Comparison of ENCODE assay signal across 2 cellular contexts in genomic region chr16:4487955-4488481, GRCh38.
TF ChIP-seq lines count a peak whose summit lies in the region.

No MANE protein-coding gene starts in this region.

TF ChIP-seq in liver, 16 proteins besides CTCF, POLR2A, EP300 and RAD21:
- TF ChIP-seq GABPA (IDR thresholded peaks at IDR 0.05 in 1 of 2, conservative IDR thresholded peaks at IDR 0.05 in 1 of 2) (peak in 1 of 2 donors; percentile 61), HNF4A (conservative IDR thresholded peaks at IDR 0.05) (peak; percentile 59 to 73), JUND (IDR thresholded peaks at IDR 0.05) (peak in 1 of 2 donors; percentile 72), TAF1 (conservative IDR thresholded peaks at IDR 0.05) (no peak), REST (IDR thresholded peaks at IDR 0.05) (peak; percentile 71), SP1 (IDR thresholded peaks at IDR 0.05) (peak; percentile 80), YY1 (IDR thresholded peaks at IDR 0.05) (peak; percentile 89), ATF3 (IDR thresholded peaks at IDR 0.05) (peak; percentile 54), FOXA1 (IDR thresholded peaks at IDR 0.05) (peak; percentile 32), NR2F2 (IDR thresholded peaks at IDR 0.05) (no peak), FOXA2 (IDR thresholded peaks at IDR 0.05) (peak; percentile 12), ZBTB33 (IDR thresholded peaks at IDR 0.05) (peak; percentile 84), RXRA (IDR thresholded peaks at IDR 0.05) (peak; percentile 72 to 80), EGR1 (IDR thresholded peaks at IDR 0.05; ENCODE audit: low read depth in 2 of 2) (peak in 1 of 2 donors; percentile 42), MAX (IDR thresholded peaks at IDR 0.05) (no peak), HNF4G (IDR thresholded peaks at IDR 0.05) (no peak)

TF ChIP-seq in HepG2, 621 proteins besides CTCF, POLR2A, EP300 and RAD21:
- no peak for TF ChIP-seq HNF4A (CRISPR knock-in tag; IDR thresholded peaks at IDR 0.05)
- TF ChIP-seq ZNF709 (CRISPR knock-in tag; IDR thresholded peaks at IDR 0.05), result no peak
- no peak for TF ChIP-seq SP140L (CRISPR knock-in tag; IDR thresholded peaks at IDR 0.05; ENCODE audit: borderline replicate concordance)
- no peak for TF ChIP-seq ZNF780A (CRISPR knock-in tag; IDR thresholded peaks at IDR 0.05)
- TF ChIP-seq PAXIP1 (CRISPR knock-in tag; conservative IDR thresholded peaks at IDR 0.05), result no peak
- no peak for TF ChIP-seq TP53 (CRISPR knock-in tag; conservative IDR thresholded peaks at IDR 0.05)
